In the genomic region with DNA sequence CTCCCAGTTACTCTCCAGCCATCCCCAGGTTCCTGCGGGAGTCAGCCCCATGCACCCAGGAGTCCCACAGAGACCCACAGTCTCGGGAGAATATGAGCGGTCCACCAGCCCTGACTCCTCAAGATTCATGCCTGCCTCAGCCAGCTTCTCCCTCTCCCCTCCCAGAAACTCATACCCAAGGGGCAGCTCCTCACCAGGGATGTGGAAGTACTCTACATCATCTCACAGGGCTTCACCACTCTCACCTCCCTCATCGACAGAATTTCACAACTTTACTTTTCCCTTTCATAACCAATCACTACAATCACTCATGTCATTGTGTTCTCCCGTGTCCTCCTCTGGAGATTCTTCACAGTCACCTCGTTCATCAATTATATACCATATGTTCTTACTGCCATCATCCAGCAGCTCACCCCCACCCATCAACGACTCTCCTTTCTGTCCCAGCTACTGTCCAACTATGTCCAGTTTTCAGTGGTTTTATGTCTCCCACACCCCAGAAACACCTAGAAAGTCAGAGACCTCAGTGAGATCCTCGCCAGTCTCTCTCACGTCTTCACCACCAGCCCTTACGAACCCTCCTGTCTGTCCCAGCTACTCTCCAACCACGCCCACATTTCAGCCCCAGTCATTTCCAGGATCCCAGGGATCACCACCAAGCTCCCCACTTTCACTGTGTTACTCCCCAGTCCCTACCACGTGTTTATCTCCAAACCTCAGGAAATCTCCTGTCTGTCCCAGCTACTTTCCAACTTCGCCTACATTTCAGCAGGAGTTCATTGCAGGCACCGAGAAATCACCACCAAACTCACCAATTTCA, we compare ENCODE assay signal across 1 cellular context.
TF ChIP-seq lines count a peak whose summit lies in the region.

No MANE protein-coding gene starts in this region.

TF ChIP-seq in HCT116, 20 proteins besides CTCF, POLR2A, EP300 and RAD21 (continued from another document):
- TF ChIP-seq, protein P1, sequence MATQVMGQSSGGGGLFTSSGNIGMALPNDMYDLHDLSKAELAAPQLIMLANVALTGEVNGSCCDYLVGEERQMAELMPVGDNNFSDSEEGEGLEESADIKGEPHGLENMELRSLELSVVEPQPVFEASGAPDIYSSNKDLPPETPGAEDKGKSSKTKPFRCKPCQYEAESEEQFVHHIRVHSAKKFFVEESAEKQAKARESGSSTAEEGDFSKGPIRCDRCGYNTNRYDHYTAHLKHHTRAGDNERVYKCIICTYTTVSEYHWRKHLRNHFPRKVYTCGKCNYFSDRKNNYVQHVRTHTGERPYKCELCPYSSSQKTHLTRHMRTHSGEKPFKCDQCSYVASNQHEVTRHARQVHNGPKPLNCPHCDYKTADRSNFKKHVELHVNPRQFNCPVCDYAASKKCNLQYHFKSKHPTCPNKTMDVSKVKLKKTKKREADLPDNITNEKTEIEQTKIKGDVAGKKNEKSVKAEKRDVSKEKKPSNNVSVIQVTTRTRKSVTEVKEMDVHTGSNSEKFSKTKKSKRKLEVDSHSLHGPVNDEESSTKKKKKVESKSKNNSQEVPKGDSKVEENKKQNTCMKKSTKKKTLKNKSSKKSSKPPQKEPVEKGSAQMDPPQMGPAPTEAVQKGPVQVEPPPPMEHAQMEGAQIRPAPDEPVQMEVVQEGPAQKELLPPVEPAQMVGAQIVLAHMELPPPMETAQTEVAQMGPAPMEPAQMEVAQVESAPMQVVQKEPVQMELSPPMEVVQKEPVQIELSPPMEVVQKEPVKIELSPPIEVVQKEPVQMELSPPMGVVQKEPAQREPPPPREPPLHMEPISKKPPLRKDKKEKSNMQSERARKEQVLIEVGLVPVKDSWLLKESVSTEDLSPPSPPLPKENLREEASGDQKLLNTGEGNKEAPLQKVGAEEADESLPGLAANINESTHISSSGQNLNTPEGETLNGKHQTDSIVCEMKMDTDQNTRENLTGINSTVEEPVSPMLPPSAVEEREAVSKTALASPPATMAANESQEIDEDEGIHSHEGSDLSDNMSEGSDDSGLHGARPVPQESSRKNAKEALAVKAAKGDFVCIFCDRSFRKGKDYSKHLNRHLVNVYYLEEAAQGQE (IDR thresholded peaks at IDR 0.05; ENCODE audit: low read depth), result no peak
- TF ChIP-seq ZNF274 (IDR thresholded peaks at IDR 0.05; ENCODE audit: low read depth, low read length) (no peak), EGR1 (IDR thresholded peaks at IDR 0.05; ENCODE audit: low read depth) (no peak)
- TF ChIP-seq, protein P2, sequence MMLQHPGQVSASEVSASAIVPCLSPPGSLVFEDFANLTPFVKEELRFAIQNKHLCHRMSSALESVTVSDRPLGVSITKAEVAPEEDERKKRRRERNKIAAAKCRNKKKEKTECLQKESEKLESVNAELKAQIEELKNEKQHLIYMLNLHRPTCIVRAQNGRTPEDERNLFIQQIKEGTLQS (IDR thresholded peaks at IDR 0.05), result no peak
